In the genomic region with DNA sequence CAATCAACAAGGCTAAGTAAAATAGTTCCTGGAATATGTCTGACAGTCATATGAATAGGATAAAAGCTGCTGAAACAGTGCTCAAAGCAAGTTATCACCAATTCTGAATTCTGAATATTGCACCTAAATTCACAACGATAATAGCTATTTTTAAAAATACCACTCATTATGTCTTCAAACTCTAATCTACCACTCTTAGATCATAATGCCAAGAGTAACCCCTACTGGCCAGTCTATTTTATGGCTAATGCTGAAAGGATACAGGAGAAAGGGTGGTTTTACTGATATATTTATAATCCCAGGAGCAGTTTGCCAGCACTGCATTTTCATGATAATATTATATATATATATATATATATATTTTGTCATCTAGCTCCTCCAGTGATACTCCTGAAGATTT, we compare ENCODE assay signal across 8 cellular contexts.
DNase-seq lines count a peak whose midpoint lies in the region; ATAC-seq and FAIRE-seq lines count a peak whose summit lies in the region.

No MANE protein-coding gene starts in this region.

- no peak overlapping the region for H3K4me3 ChIP-seq in mesendoderm (ENCODE audit: low read length)

- no peak overlapping the region for H2BK120ac ChIP-seq in mesendoderm (ENCODE audit: low read depth, low read length)

- H4K5ac ChIP-seq in mesendoderm (ENCODE audit: low read length): no peak overlapping the region

- H3K9me3 Mint-ChIP-seq in stimulated activated memory B cell treated with anti-CD40 and anti-IgM and Interleukin-4, amounts not matched to agents 10 μg/mL and 1 μg/mL and 100 μg/mL, for 72 hours: no peaks in the 10 kb centered on the region

- H3K4me3 Mint-ChIP-seq in stimulated activated memory B cell treated with anti-CD40 and anti-IgM and Interleukin-4, amounts not matched to agents 10 μg/mL and 1 μg/mL and 100 μg/mL, for 72 hours: no peak overlapping the region

- ATAC-seq in HG02852 (IDR thresholded peaks at IDR 0.05; ENCODE audit: unreplicated experiment): peak; percentile 38
- no peak for ATAC-seq in stimulated activated memory B cell treated with anti-CD40 and anti-IgM and Interleukin-4, amounts not matched to agents 10 μg/mL and 1 μg/mL and 100 μg/mL, for 72 hours
- ATAC-seq in HG03196 (IDR thresholded peaks at IDR 0.05; ENCODE audit: unreplicated experiment): no peak

- H2BK5ac ChIP-seq in mesendoderm (ENCODE audit: low read length): no peak overlapping the region

- no peak overlapping the region for H3K4me2 ChIP-seq in mesendoderm (ENCODE audit: low read length)

- H4K8ac ChIP-seq in mesendoderm (ENCODE audit: low read depth, low read length): peak overlapping the region; percentile 28

- H3K27me3 Mint-ChIP-seq in stimulated activated memory B cell treated with anti-CD40 and anti-IgM and Interleukin-4, amounts not matched to agents 10 μg/mL and 1 μg/mL and 100 μg/mL, for 72 hours: no peaks in the 10 kb centered on the region

- H3K27me3 ChIP-seq in mesendoderm (ENCODE audit: insufficient read depth, low read length, poor library complexity): no peaks in the 10 kb centered on the region

- no peaks in the 10 kb centered on the region for H3K36me3 Mint-ChIP-seq in stimulated activated memory B cell treated with anti-CD40 and anti-IgM and Interleukin-4, amounts not matched to agents 10 μg/mL and 1 μg/mL and 100 μg/mL, for 72 hours

- H2AK5ac ChIP-seq in mesendoderm (ENCODE audit: low read length): no peak overlapping the region

- H3K23ac ChIP-seq in mesendoderm (ENCODE audit: low read length): no peak overlapping the region

- peaks cover 6% of the 10 kb centered on the region for H3K4me1 ChIP-seq in mesendoderm (ENCODE audit: control insufficient read depth, low read depth, low read length)

- no peak overlapping the region for H3K56ac ChIP-seq in mesendoderm (ENCODE audit: low read length)

- FAIRE-seq in TTC549 (lab: Jason Lieb, UNC): peak; percentile 5

- H3K79me1 ChIP-seq in mesendoderm (ENCODE audit: low read length): no peaks in the 10 kb centered on the region

- no CpG with 5 or more reads among the region's 1 CpG for WGBS in mesendoderm (ENCODE audit: extremely low coverage, insufficient coverage, low lambda C conversion rate)

- H3K27ac Mint-ChIP-seq in stimulated activated memory B cell treated with anti-CD40 and anti-IgM and Interleukin-4, amounts not matched to agents 10 μg/mL and 1 μg/mL and 100 μg/mL, for 72 hours: no peak overlapping the region

- no peak overlapping the region for H3K9ac ChIP-seq in mesendoderm (ENCODE audit: low read length)

- H3K18ac ChIP-seq in mesendoderm (ENCODE audit: low read length): no peak overlapping the region

- DNase-seq in GDM1 (lab: John Stamatoyannopoulos, UW) (peak; percentile 26), mesendoderm (peak; percentile 46), NOMO-1 treated with DMSO at 0.1 percent for 48 hours (lab: John Stamatoyannopoulos, UW; ENCODE audit: unreplicated experiment) (no peak), occipital lobe (lab: John Stamatoyannopoulos, UW) (no peak)

- H3K4me1 Mint-ChIP-seq in stimulated activated memory B cell treated with anti-CD40 and anti-IgM and Interleukin-4, amounts not matched to agents 10 μg/mL and 1 μg/mL and 100 μg/mL, for 72 hours: peaks cover 42% of the 10 kb centered on the region

- H3K27ac ChIP-seq in mesendoderm (ENCODE audit: low read depth, low read length): no peak overlapping the region

- H3K4ac ChIP-seq in mesendoderm (ENCODE audit: low read depth, low read length): no peak overlapping the region

- no peaks in the 10 kb centered on the region for H3K79me2 ChIP-seq in mesendoderm (ENCODE audit: control insufficient read depth, insufficient read depth, low read length)

- H2BK15ac ChIP-seq in mesendoderm (replicated peaks; ENCODE audit: low read depth): peak overlapping the region; percentile 45

- no peaks in the 10 kb centered on the region for H3K36me3 ChIP-seq in mesendoderm (ENCODE audit: control insufficient read depth, insufficient read depth, low read length)

Comparison
In these comparisons a context has a peak if more than half of its experiments do, and no peak if none do; other contexts are left out.
1. DNase-seq: peak in GDM1 (single experiment) and mesendoderm (single experiment); none in NOMO-1 treated with DMSO at 0.1 percent for 48 hours (single experiment) and occipital lobe (single experiment).